ENCODE assay signal across 10 cellular contexts in the genomic region with DNA sequence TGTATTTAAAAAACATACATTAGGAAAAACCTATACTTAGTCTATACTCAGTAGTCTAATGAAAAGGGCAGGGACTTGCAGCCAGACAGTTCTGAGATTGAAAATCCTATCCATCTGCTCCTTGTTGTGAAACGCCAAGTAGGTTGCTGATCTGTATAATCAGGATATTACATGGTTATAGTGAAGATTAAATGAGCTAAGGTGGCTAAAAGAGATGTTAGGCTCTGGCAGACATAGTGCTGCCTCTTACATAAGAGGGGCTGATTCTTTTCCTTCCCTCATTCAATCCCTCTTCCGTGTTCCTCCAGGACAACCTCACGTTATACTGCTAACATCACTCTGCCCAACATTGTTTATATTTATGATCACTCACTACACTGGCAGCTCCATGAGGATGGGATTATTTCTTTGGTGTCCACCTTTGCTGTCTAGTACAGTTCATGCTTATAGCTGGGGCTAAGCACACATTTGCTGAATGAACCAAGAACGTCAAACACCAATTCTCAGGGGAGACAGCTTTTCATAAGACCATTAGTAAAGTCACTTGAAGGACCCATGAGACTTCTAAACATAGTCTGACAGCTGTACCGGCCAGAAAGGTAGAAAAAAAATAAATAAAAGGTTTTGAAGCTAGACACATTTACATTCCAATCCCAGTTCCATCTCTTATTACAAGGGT. TPM values are rescaled to one million over a fixed set of nuclear protein-coding genes. Genes with fewer than 3 reads are reported as not detected.
A peak's percentile ranks its signal among the peaks of the same experiment; 100 is the strongest.
DNase-seq lines count a peak whose midpoint lies in the region; ATAC-seq and TF ChIP-seq lines count a peak whose summit lies in the region.
"Had no signal": no experiment of that assay in that cellular context is flagged by ENCODE, and none has a peak within 500 bp of the region (broad histone marks: within the 10 kb centered on the region; RNA-seq: fewer than 3 reads in every experiment).

No MANE protein-coding gene starts in this region.

- H3K27ac ChIP-seq in ascending aorta (peak overlapping the region; percentile 20 to 59), mesendoderm (ENCODE audit: low read depth, low read length) (no peak overlapping the region)
- H3K27ac ChIP-seq in CD8-positive, alpha-beta memory T cell (ENCODE audit: low read depth, low read length), result no peak overlapping the region

- intact Hi-C loops in Right ventricle myocardium inferior (cut with DNase I), result no loop called here
- intact Hi-C loops in cardiac septum (cut with DNase I), result no loop called here
- intact Hi-C loops in ascending aorta (cut with DNase I), result no loop called here

- peaks cover under 1% of the 10 kb centered on the region for H3K9me3 Mint-ChIP-seq in activated T-cell treated with anti-CD3 and anti-CD28 coated beads, Interleukin-2, amount 50 U/mL, for 4 hours
- peaks cover 0 to 3% (median 0%) of the 10 kb centered on the region in 5 donors for H3K9me3 Mint-ChIP-seq in CD8-positive, alpha-beta memory T cell

- H3K27me3 ChIP-seq in ascending aorta (no peaks in the 10 kb centered on the region), mesendoderm (ENCODE audit: insufficient read depth, low read length, poor library complexity) (no peaks in the 10 kb centered on the region)
- no peaks in the 10 kb centered on the region for H3K27me3 ChIP-seq in CD8-positive, alpha-beta memory T cell (ENCODE audit: insufficient read depth, low read length, poor library complexity, severe bottlenecking)

- H3K9ac ChIP-seq in mesendoderm (ENCODE audit: low read length), result no peak overlapping the region

- no peak for TF ChIP-seq CTCF in ascending aorta (IDR thresholded peaks at IDR 0.05)

- H3K27ac Mint-ChIP-seq in CD8-positive, alpha-beta memory T cell, result no peak overlapping the region

- H3K4me3 Mint-ChIP-seq in activated T-cell treated with anti-CD3 and anti-CD28 coated beads, Interleukin-2, amount 50 U/mL, for 4 hours, result no peak overlapping the region
- H3K4me3 Mint-ChIP-seq in CD8-positive, alpha-beta memory T cell, result no peak overlapping the region

- ATAC-seq in Right ventricle myocardium inferior (peak; percentile 49), HG02678 (IDR thresholded peaks at IDR 0.05; ENCODE audit: unreplicated experiment) (no peak), GM21367 (IDR thresholded peaks at IDR 0.05; ENCODE audit: unreplicated experiment) (no peak)
- ATAC-seq in activated T-cell treated with anti-CD3 and anti-CD28 coated beads, Interleukin-2, amount 50 U/mL, for 4 hours, result no peak

- no peak overlapping the region for H3K4me2 ChIP-seq in mesendoderm (ENCODE audit: low read length)

- H3K18ac ChIP-seq in mesendoderm (ENCODE audit: low read length), result no peak overlapping the region

- H3K79me2 ChIP-seq in mesendoderm (ENCODE audit: control insufficient read depth, insufficient read depth, low read length), result no peaks in the 10 kb centered on the region

- H3K4ac ChIP-seq in mesendoderm (ENCODE audit: low read depth, low read length), result no peak overlapping the region

- peak overlapping the region in 1 of 2 donors; percentile 12 for H3K4me3 ChIP-seq in ascending aorta
- no peak overlapping the region for H3K4me3 ChIP-seq in mesendoderm (ENCODE audit: low read length)
- H3K4me3 ChIP-seq in CD8-positive, alpha-beta memory T cell (ENCODE audit: low read length), result no peak overlapping the region

- peak overlapping the region; percentile 2 for H2AK5ac ChIP-seq in mesendoderm (ENCODE audit: low read length)

- no peak overlapping the region for H2BK120ac ChIP-seq in mesendoderm (ENCODE audit: low read depth, low read length)

- H3K56ac ChIP-seq in mesendoderm (ENCODE audit: low read length), result no peak overlapping the region

- H4K8ac ChIP-seq in mesendoderm (ENCODE audit: low read depth, low read length), result no peak overlapping the region

- H4K5ac ChIP-seq in mesendoderm (ENCODE audit: low read length), result no peak overlapping the region

- WGBS in mesendoderm (ENCODE audit: extremely low coverage, insufficient coverage, low lambda C conversion rate), result no CpG with 5 or more reads among the region's 5 CpGs

- H3K36me3 ChIP-seq in ascending aorta, result no peaks in the 10 kb centered on the region
- H3K36me3 ChIP-seq in mesendoderm (ENCODE audit: control insufficient read depth, insufficient read depth, low read length), result no peaks in the 10 kb centered on the region
- H3K36me3 ChIP-seq in CD8-positive, alpha-beta memory T cell (ENCODE audit: insufficient read depth, low read length), result no peaks in the 10 kb centered on the region

- H3K4me1 ChIP-seq in ascending aorta, result peaks cover 2 to 27% of the 10 kb centered on the region in 2 donors
- no peaks in the 10 kb centered on the region for H3K4me1 ChIP-seq in mesendoderm (ENCODE audit: control insufficient read depth, low read depth, low read length)
- no peaks in the 10 kb centered on the region for H3K4me1 ChIP-seq in CD8-positive, alpha-beta memory T cell (ENCODE audit: insufficient read depth, low read length)

- no peaks in the 10 kb centered on the region for H3K36me3 Mint-ChIP-seq in activated T-cell treated with anti-CD3 and anti-CD28 coated beads, Interleukin-2, amount 50 U/mL, for 4 hours (ENCODE audit: insufficient read depth)
- H3K36me3 Mint-ChIP-seq in CD8-positive, alpha-beta memory T cell, result no peaks in the 10 kb centered on the region

- POLR2A ChIA-PET in CD8-positive, alpha-beta memory T cell (lab: Charles Lee), result interaction anchor here (0.6 kb wide), 1 partner anchor 29 kb away, joined by 6 read pairs; no protein-coding TSS in a partner anchor

- no peaks in the 10 kb centered on the region for H3K27me3 Mint-ChIP-seq in activated T-cell treated with anti-CD3 and anti-CD28 coated beads, Interleukin-2, amount 50 U/mL, for 4 hours (ENCODE audit: low read depth)
- peaks cover 0 to 2% of the 10 kb centered on the region in 2 donors for H3K27me3 Mint-ChIP-seq in CD8-positive, alpha-beta memory T cell

- H3K23ac ChIP-seq in mesendoderm (ENCODE audit: low read length), result no peak overlapping the region

- no peak for DNase-seq in Right ventricle myocardium inferior (ENCODE audit: missing footprints)
- DNase-seq in cardiac septum (ENCODE audit: low spot score), result no peak
- DNase-seq in ascending aorta (ENCODE audit: low spot score in 2 of 2), result no peak
- no peak for DNase-seq in mesendoderm
- DNase-seq in activated T-cell treated with anti-CD3 and anti-CD28 coated beads, Interleukin-2, amount 50 U/mL, for 4 hours, result no peak
- DNase-seq in CD8-positive, alpha-beta memory T cell, result no peak
- DNase-seq: NCI-H1105 treated with DMSO at 0.1 percent for 48 hours, OCI-M1 had no signal

- H2BK15ac ChIP-seq in mesendoderm (replicated peaks; ENCODE audit: low read depth), result no peak overlapping the region

- CTCF ChIA-PET in CD8-positive, alpha-beta memory T cell (lab: Charles Lee), result no interaction called here

- no peak overlapping the region for H2BK5ac ChIP-seq in mesendoderm (ENCODE audit: low read length)

- H3K79me1 ChIP-seq in mesendoderm (ENCODE audit: low read length), result no peaks in the 10 kb centered on the region

- H3K9me3 ChIP-seq in ascending aorta, result no peaks in the 10 kb centered on the region
- H3K9me3 ChIP-seq in CD8-positive, alpha-beta memory T cell (ENCODE audit: low read length), result no peaks in the 10 kb centered on the region

- H3K4me1 Mint-ChIP-seq in activated T-cell treated with anti-CD3 and anti-CD28 coated beads, Interleukin-2, amount 50 U/mL, for 4 hours (ENCODE audit: low read depth), result no peaks in the 10 kb centered on the region
- H3K4me1 Mint-ChIP-seq in CD8-positive, alpha-beta memory T cell, result no peaks in the 10 kb centered on the region

RNA-seq across cellular contexts. Expression of a gene that starts 46.3 kb away (rescaled TPM):
- total RNA-seq in Right ventricle myocardium inferior (15.6 TPM), cardiac septum (42.9 TPM), ascending aorta (21.6 TPM)
- 3.9 TPM for polyA plus RNA-seq in mesendoderm (2013, experiment 1 of 2)
- 4.2 TPM for polyA plus RNA-seq in mesendoderm (2013, experiment 2 of 2)
- 1 to 10 TPM; 1.9 to 3.2 (median 3.2) TPM for total RNA-seq in activated T-cell treated with anti-CD3 and anti-CD28 coated beads, Interleukin-2, amount 50 U/mL, for 4 hours
- 1 to 10 TPM; 2.9 to 4.3 TPM for total RNA-seq in CD8-positive, alpha-beta memory T cell
- not detected for polyA plus RNA-seq in CD8-positive, alpha-beta memory T cell

Comparison
In these comparisons a context has a peak if more than half of its experiments do, and no peak if none do; other contexts are left out.
1. H3K27ac ChIP-seq: peak in ascending aorta (2 of 2); none in mesendoderm (single experiment) and CD8-positive, alpha-beta memory T cell (single experiment).